20 cellular contexts compared by ENCODE assay signal in genomic region chrX:110449312-110449711, GRCh38.
"Had no signal": no experiment of that assay in that cellular context is flagged by ENCODE, and none has a peak within 500 bp of the region (broad histone marks: within the 10 kb centered on the region; RNA-seq: fewer than 3 reads in every experiment).

No MANE protein-coding gene starts in this region.

- H3K4me1 Mint-ChIP-seq: natural killer cell; stimulated activated memory B cell treated with anti-CD40 and anti-IgM and Interleukin-4, amounts not matched to agents 10 μg/mL and 1 μg/mL and 100 μg/mL, for 72 hours; stimulated activated naive CD8-positive, alpha-beta T cell treated with anti-CD3 and anti-CD28 coated beads, Interleukin-15, amount 100 ng/mL, for 72 hours had no signal

- H3K4me3 ChIP-seq: neural progenitor cell, ovary, psoas muscle, skin epidermis, smooth muscle cell, spleen, suprapubic skin, testis, tibial artery, transverse colon, upper lobe of right lung, uterus had no signal

- H3K9ac ChIP-seq: neural progenitor cell, parathyroid adenoma had no signal

- DNase-seq: natural killer cell; spleen; stimulated activated CD8-positive, alpha-beta memory T cell treated with anti-CD3 and anti-CD28 coated beads, Interleukin-4, amount 100 ng/mL, for 48 hours; upper lobe of right lung had no signal

- H3K4me1 ChIP-seq: parathyroid adenoma, psoas muscle, spleen, suprapubic skin, testis, tibial artery, transverse colon, upper lobe of right lung, uterus had no signal

- H3K9me3 ChIP-seq: ovary, psoas muscle, spleen, suprapubic skin, testis, tibial artery, transverse colon, upper lobe of right lung, uterus had no signal

- H3K36me3 ChIP-seq: neural progenitor cell, ovary, spleen, suprapubic skin, tibial artery, transverse colon, upper lobe of right lung, uterus had no signal

- H3K4me3 Mint-ChIP-seq: natural killer cell; neural progenitor cell; stimulated activated memory B cell treated with anti-CD40 and anti-IgM and Interleukin-4, amounts not matched to agents 10 μg/mL and 1 μg/mL and 100 μg/mL, for 72 hours; stimulated activated naive CD8-positive, alpha-beta T cell treated with anti-CD3 and anti-CD28 coated beads, Interleukin-15, amount 100 ng/mL, for 72 hours; type B pancreatic cell had no signal

- H3K9me3 Mint-ChIP-seq: natural killer cell; nephron; stimulated activated memory B cell treated with anti-CD40 and anti-IgM and Interleukin-4, amounts not matched to agents 10 μg/mL and 1 μg/mL and 100 μg/mL, for 72 hours; stimulated activated naive CD8-positive, alpha-beta T cell treated with anti-CD3 and anti-CD28 coated beads, Interleukin-15, amount 100 ng/mL, for 72 hours; type B pancreatic cell had no signal

- H3K27ac ChIP-seq: neural progenitor cell, ovary, parathyroid adenoma, psoas muscle, skin epidermis, spleen, suprapubic skin, testis, tibial artery, transverse colon, upper lobe of right lung, uterus had no signal

- H3K27me3 ChIP-seq: neural progenitor cell, ovary, suprapubic skin, testis, tibial artery, transverse colon, upper lobe of right lung, uterus had no signal

- H3K36me3 Mint-ChIP-seq: natural killer cell; neural progenitor cell; stimulated activated memory B cell treated with anti-CD40 and anti-IgM and Interleukin-4, amounts not matched to agents 10 μg/mL and 1 μg/mL and 100 μg/mL, for 72 hours; type B pancreatic cell had no signal

- H3K27ac Mint-ChIP-seq: natural killer cell; nephron; neural progenitor cell; progenitor cell of endocrine pancreas; stimulated activated memory B cell treated with anti-CD40 and anti-IgM and Interleukin-4, amounts not matched to agents 10 μg/mL and 1 μg/mL and 100 μg/mL, for 72 hours; stimulated activated naive CD8-positive, alpha-beta T cell treated with anti-CD3 and anti-CD28 coated beads, Interleukin-15, amount 100 ng/mL, for 72 hours; type B pancreatic cell had no signal
